ENCODE assay signal across 21 cellular contexts in genomic region chr10:35056686-35057085, GRCh38. TPM values are rescaled to one million over a fixed set of nuclear protein-coding genes. Genes with fewer than 3 reads are reported as not detected.
DNase-seq lines count a peak whose midpoint lies in the region; ATAC-seq and TF ChIP-seq lines count a peak whose summit lies in the region.
"Had no signal": no experiment of that assay in that cellular context is flagged by ENCODE, and none has a peak within 500 bp of the region (broad histone marks: within the 10 kb centered on the region; RNA-seq: fewer than 3 reads in every experiment).

No MANE protein-coding gene starts in this region.

- no peak overlapping the region for H3K4me3 ChIP-seq in effector memory CD4-positive, alpha-beta T cell (ENCODE audit: insufficient read depth, low read depth, low read length, poor library complexity, severe bottlenecking)
- H3K4me3 ChIP-seq: prostate gland had no signal

- no peaks in the 10 kb centered on the region for H3K27me3 Mint-ChIP-seq in activated CD4-positive, alpha-beta memory T cell treated with anti-CD3 and anti-CD28 coated beads, Interleukin-2, amount 10 ng/mL, durations not matched to agents 7 days and 5 days
- H3K27me3 Mint-ChIP-seq in activated CD4-positive, alpha-beta memory T cell treated with anti-CD3 and anti-CD28 coated beads for 36 hours, result no peaks in the 10 kb centered on the region
- H3K27me3 Mint-ChIP-seq in activated CD8-positive, alpha-beta T cell treated with anti-CD3 and anti-CD28 coated beads, Interleukin-2, amount 10 ng/mL, durations not matched to agents 7 days and 5 days (ENCODE audit: low read depth), result no peaks in the 10 kb centered on the region
- H3K27me3 Mint-ChIP-seq in progenitor cell of endocrine pancreas, result no peaks in the 10 kb centered on the region
- H3K27me3 Mint-ChIP-seq: activated naive CD8-positive, alpha-beta T cell treated with anti-CD3 and anti-CD28 coated beads, Interleukin-2, amount 50 U/mL, for 24 hours; naive thymus-derived CD8-positive, alpha-beta T cell had no signal

- H3K27ac Mint-ChIP-seq in activated CD4-positive, alpha-beta memory T cell treated with anti-CD3 and anti-CD28 coated beads, Interleukin-2, amount 10 ng/mL, durations not matched to agents 7 days and 5 days, result peak overlapping the region; percentile 0
- H3K27ac Mint-ChIP-seq in activated CD4-positive, alpha-beta memory T cell treated with anti-CD3 and anti-CD28 coated beads for 36 hours, result no peak overlapping the region
- H3K27ac Mint-ChIP-seq in activated CD8-positive, alpha-beta T cell treated with anti-CD3 and anti-CD28 coated beads, Interleukin-2, amount 10 ng/mL, durations not matched to agents 7 days and 5 days, result peak overlapping the region; percentile 2
- peak overlapping the region; percentile 23 for H3K27ac Mint-ChIP-seq in progenitor cell of endocrine pancreas
- H3K27ac Mint-ChIP-seq: activated naive CD8-positive, alpha-beta T cell treated with anti-CD3 and anti-CD28 coated beads, Interleukin-2, amount 50 U/mL, for 24 hours had no signal

- H3K9me3 Mint-ChIP-seq in activated CD4-positive, alpha-beta memory T cell treated with anti-CD3 and anti-CD28 coated beads, Interleukin-2, amount 10 ng/mL, durations not matched to agents 7 days and 5 days, result no peaks in the 10 kb centered on the region
- H3K9me3 Mint-ChIP-seq in activated CD4-positive, alpha-beta memory T cell treated with anti-CD3 and anti-CD28 coated beads for 36 hours, result no peaks in the 10 kb centered on the region
- no peaks in the 10 kb centered on the region for H3K9me3 Mint-ChIP-seq in activated CD8-positive, alpha-beta T cell treated with anti-CD3 and anti-CD28 coated beads, Interleukin-2, amount 10 ng/mL, durations not matched to agents 7 days and 5 days (ENCODE audit: insufficient read depth)
- no peaks in the 10 kb centered on the region for H3K9me3 Mint-ChIP-seq in progenitor cell of endocrine pancreas (ENCODE audit: low read depth)
- H3K9me3 Mint-ChIP-seq: activated naive CD8-positive, alpha-beta T cell treated with anti-CD3 and anti-CD28 coated beads, Interleukin-2, amount 50 U/mL, for 24 hours; naive thymus-derived CD8-positive, alpha-beta T cell had no signal

- no peak for ATAC-seq in activated CD8-positive, alpha-beta T cell treated with anti-CD3 and anti-CD28 coated beads, Interleukin-2, amount 10 ng/mL, durations not matched to agents 7 days and 5 days
- ATAC-seq: activated naive CD8-positive, alpha-beta T cell treated with anti-CD3 and anti-CD28 coated beads, Interleukin-2, amount 50 U/mL, for 24 hours; naive thymus-derived CD8-positive, alpha-beta T cell had no signal

- no peak for DNase-seq in activated CD4-positive, alpha-beta memory T cell treated with anti-CD3 and anti-CD28 coated beads, Interleukin-2, amount 10 ng/mL, durations not matched to agents 7 days and 5 days
- no peak for DNase-seq in activated CD4-positive, alpha-beta memory T cell treated with anti-CD3 and anti-CD28 coated beads for 36 hours
- peak; percentile 11 for DNase-seq in HCEC 1CT
- no peak for DNase-seq in activated CD8-positive, alpha-beta T cell treated with anti-CD3 and anti-CD28 coated beads, Interleukin-2, amount 10 ng/mL, durations not matched to agents 7 days and 5 days
- DNase-seq in progenitor cell of endocrine pancreas (ENCODE audit: low spot score, unreplicated experiment), result no peak
- no peak for DNase-seq in effector memory CD4-positive, alpha-beta T cell
- no peak for DNase-seq in SKM-1 treated with dmso at 0.1 percent for 144 hours (lab: John Stamatoyannopoulos, UW; ENCODE audit: unreplicated experiment)
- no peak for DNase-seq in activated CD8-positive, alpha-beta memory T cell treated with anti-CD3 and anti-CD28 coated beads for 24 hours
- DNase-seq: ACHN; activated CD4-positive, alpha-beta T cell treated with anti-CD3 and anti-CD28 coated beads, Interleukin-2, amount 50 U/mL, for 48 hours; activated naive CD8-positive, alpha-beta T cell treated with anti-CD3 and anti-CD28 coated beads, Interleukin-2, amount 50 U/mL, for 24 hours; erythroblast; foreskin melanocyte; mammary epithelial cell; naive thymus-derived CD8-positive, alpha-beta T cell; NCI-H1930; NCI-H446 treated with DMSO at 0.1 percent for 48 hours; small intestine; stimulated activated CD4-positive, alpha-beta T cell treated with anti-CD3 and anti-CD28 coated beads, Interleukin-4, amount 100 ng/mL, for 4 hours had no signal

- no peak overlapping the region for H3K4me3 Mint-ChIP-seq in activated CD4-positive, alpha-beta memory T cell treated with anti-CD3 and anti-CD28 coated beads, Interleukin-2, amount 10 ng/mL, durations not matched to agents 7 days and 5 days
- H3K4me3 Mint-ChIP-seq in activated CD4-positive, alpha-beta memory T cell treated with anti-CD3 and anti-CD28 coated beads for 36 hours, result no peak overlapping the region
- H3K4me3 Mint-ChIP-seq in activated CD8-positive, alpha-beta T cell treated with anti-CD3 and anti-CD28 coated beads, Interleukin-2, amount 10 ng/mL, durations not matched to agents 7 days and 5 days, result no peak overlapping the region
- no peak overlapping the region for H3K4me3 Mint-ChIP-seq in progenitor cell of endocrine pancreas (ENCODE audit: low read depth)
- H3K4me3 Mint-ChIP-seq: activated naive CD8-positive, alpha-beta T cell treated with anti-CD3 and anti-CD28 coated beads, Interleukin-2, amount 50 U/mL, for 24 hours; naive thymus-derived CD8-positive, alpha-beta T cell had no signal

- H3K4me1 Mint-ChIP-seq in activated CD4-positive, alpha-beta memory T cell treated with anti-CD3 and anti-CD28 coated beads, Interleukin-2, amount 10 ng/mL, durations not matched to agents 7 days and 5 days, result peaks cover 10% of the 10 kb centered on the region
- H3K4me1 Mint-ChIP-seq in activated CD4-positive, alpha-beta memory T cell treated with anti-CD3 and anti-CD28 coated beads for 36 hours (ENCODE audit: low read depth), result peaks cover 2% of the 10 kb centered on the region
- H3K4me1 Mint-ChIP-seq in activated CD8-positive, alpha-beta T cell treated with anti-CD3 and anti-CD28 coated beads, Interleukin-2, amount 10 ng/mL, durations not matched to agents 7 days and 5 days (ENCODE audit: low read depth), result peaks cover 15% of the 10 kb centered on the region
- H3K4me1 Mint-ChIP-seq in progenitor cell of endocrine pancreas (ENCODE audit: low read depth), result no peaks in the 10 kb centered on the region

- TF ChIP-seq CTCF in progenitor cell of endocrine pancreas (IDR thresholded peaks at IDR 0.05; ENCODE audit: unreplicated experiment), result no peak

- intact Hi-C loops in activated CD4-positive, alpha-beta memory T cell treated with anti-CD3 and anti-CD28 coated beads for 36 hours (cut with micrococcal nuclease), result no loop called here

- POLR2A ChIA-PET in activated CD4-positive, alpha-beta memory T cell treated with anti-CD3 and anti-CD28 coated beads, Interleukin-2, amount 10 ng/mL, durations not matched to agents 7 days and 5 days (lab: Charles Lee), result no interaction called here
- POLR2A ChIA-PET in activated CD4-positive, alpha-beta memory T cell treated with anti-CD3 and anti-CD28 coated beads for 36 hours (lab: Charles Lee), result interaction anchor here (1.4 kb wide), 1 partner anchor 70 kb away, joined by 3 read pairs; the partner anchor contains the start of gene CREM
- POLR2A ChIA-PET in activated CD8-positive, alpha-beta T cell treated with anti-CD3 and anti-CD28 coated beads, Interleukin-2, amount 10 ng/mL, durations not matched to agents 7 days and 5 days (lab: Charles Lee), result interaction anchor here (0.6 kb wide), 1 partner anchor 341 kb away, joined by 3 read pairs; no protein-coding TSS in a partner anchor

- no peaks in the 10 kb centered on the region for H3K9me3 ChIP-seq in effector memory CD4-positive, alpha-beta T cell (ENCODE audit: control insufficient read depth, low read length)
- H3K9me3 ChIP-seq: prostate gland had no signal

- peaks cover 54% of the 10 kb centered on the region for H3K36me3 Mint-ChIP-seq in activated CD4-positive, alpha-beta memory T cell treated with anti-CD3 and anti-CD28 coated beads, Interleukin-2, amount 10 ng/mL, durations not matched to agents 7 days and 5 days (ENCODE audit: low read depth)
- H3K36me3 Mint-ChIP-seq in activated CD4-positive, alpha-beta memory T cell treated with anti-CD3 and anti-CD28 coated beads for 36 hours, result peaks cover 32% of the 10 kb centered on the region
- H3K36me3 Mint-ChIP-seq in activated CD8-positive, alpha-beta T cell treated with anti-CD3 and anti-CD28 coated beads, Interleukin-2, amount 10 ng/mL, durations not matched to agents 7 days and 5 days (ENCODE audit: low read depth), result peaks cover 39% of the 10 kb centered on the region
- H3K36me3 Mint-ChIP-seq in progenitor cell of endocrine pancreas (ENCODE audit: insufficient read depth), result peaks cover 12% of the 10 kb centered on the region

- H3K27me3 ChIP-seq in effector memory CD4-positive, alpha-beta T cell (replicated peaks; ENCODE audit: control insufficient read depth, insufficient read depth, low read length, poor library complexity, severe bottlenecking), result no peaks in the 10 kb centered on the region

- peaks cover 60% of the 10 kb centered on the region for H3K36me3 ChIP-seq in effector memory CD4-positive, alpha-beta T cell (ENCODE audit: control insufficient read depth, insufficient read depth, low read length)
- H3K36me3 ChIP-seq: prostate gland had no signal

- H3K4me1 ChIP-seq in effector memory CD4-positive, alpha-beta T cell (ENCODE audit: control insufficient read depth, insufficient read depth, low read length, poor library complexity, severe bottlenecking), result no peaks in the 10 kb centered on the region
- H3K4me1 ChIP-seq: prostate gland had no signal

- H3K27ac ChIP-seq in effector memory CD4-positive, alpha-beta T cell (ENCODE audit: insufficient read depth, low read length, poor library complexity, severe bottlenecking), result no peak overlapping the region
- H3K27ac ChIP-seq: KMS-11, prostate gland had no signal

- CTCF ChIA-PET in activated CD4-positive, alpha-beta memory T cell treated with anti-CD3 and anti-CD28 coated beads, Interleukin-2, amount 10 ng/mL, durations not matched to agents 7 days and 5 days (lab: Charles Lee), result interaction anchor here (0.6 kb wide), 1 partner anchor 141 kb away, joined by 5 read pairs; no protein-coding TSS in a partner anchor
- CTCF ChIA-PET in activated CD4-positive, alpha-beta memory T cell treated with anti-CD3 and anti-CD28 coated beads for 36 hours (lab: Charles Lee), result no interaction called here
- CTCF ChIA-PET in activated CD8-positive, alpha-beta T cell treated with anti-CD3 and anti-CD28 coated beads, Interleukin-2, amount 10 ng/mL, durations not matched to agents 7 days and 5 days (lab: Charles Lee), result no interaction called here

RNA-seq across cellular contexts. Expression of gene CUL2, which starts 33.5 kb away (rescaled TPM):
- total RNA-seq in activated CD4-positive, alpha-beta memory T cell treated with anti-CD3 and anti-CD28 coated beads, Interleukin-2, amount 10 ng/mL, durations not matched to agents 7 days and 5 days, result 10 to 100 TPM; 30.6 to 34.3 TPM
- total RNA-seq in activated CD4-positive, alpha-beta memory T cell treated with anti-CD3 and anti-CD28 coated beads for 36 hours, result 10 to 100 TPM; 39.7 to 43.3 TPM
- total RNA-seq in activated CD8-positive, alpha-beta T cell treated with anti-CD3 and anti-CD28 coated beads, Interleukin-2, amount 10 ng/mL, durations not matched to agents 7 days and 5 days, result 10 to 100 TPM; 33.8 to 38.7 TPM
- 36.2 and 38.1 TPM in 2 replicates for total RNA-seq in progenitor cell of endocrine pancreas
